ENCODE assay signal across 1 cellular context in the genomic region with DNA sequence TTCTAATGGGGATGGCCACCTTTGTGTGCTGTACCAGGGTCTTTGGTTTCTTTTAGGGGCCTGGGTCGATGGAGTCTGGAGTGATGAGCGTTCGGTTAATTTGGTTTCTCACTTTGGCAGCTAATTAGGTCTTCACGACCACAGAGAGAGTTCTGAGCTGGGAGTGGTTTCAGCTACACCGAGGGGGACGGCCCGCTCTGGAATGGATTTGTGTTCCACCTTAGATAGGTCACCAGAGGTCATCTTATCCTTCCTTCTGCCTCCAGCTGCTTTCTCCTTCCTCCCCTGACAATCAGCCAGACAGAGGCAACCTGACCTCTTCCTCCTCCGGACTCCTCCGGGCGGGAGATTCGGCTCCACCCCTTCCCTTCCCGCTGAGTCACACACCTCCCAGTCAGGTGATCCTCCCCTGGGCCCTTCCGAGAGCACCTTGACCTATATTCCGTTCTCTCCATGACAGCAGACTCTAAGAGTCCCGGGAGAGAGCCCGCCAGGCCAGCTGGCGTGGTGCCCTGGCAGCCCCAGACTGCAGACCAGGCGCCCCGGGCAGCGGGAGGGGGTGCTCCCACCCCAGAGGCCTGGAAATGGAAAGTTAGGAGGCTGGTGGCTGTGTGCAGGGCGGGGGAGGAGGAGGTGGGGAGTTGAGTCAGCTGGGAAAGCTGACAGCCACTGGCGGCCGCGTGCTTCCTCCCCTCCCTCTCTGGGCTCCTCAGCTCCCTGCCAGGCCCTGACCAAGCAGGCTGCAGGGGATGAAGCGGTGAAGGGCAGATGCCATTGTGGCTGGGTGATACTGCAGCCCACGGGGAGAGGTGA.
A peak's percentile ranks its signal among the peaks of the same experiment; 100 is the strongest.
TF ChIP-seq lines count a peak whose summit lies in the region.

No MANE protein-coding gene starts in this region.

TF ChIP-seq in HepG2, 621 proteins besides CTCF, POLR2A, EP300 and RAD21 (continued from another document and continues in another):
- TF ChIP-seq, protein P1, sequence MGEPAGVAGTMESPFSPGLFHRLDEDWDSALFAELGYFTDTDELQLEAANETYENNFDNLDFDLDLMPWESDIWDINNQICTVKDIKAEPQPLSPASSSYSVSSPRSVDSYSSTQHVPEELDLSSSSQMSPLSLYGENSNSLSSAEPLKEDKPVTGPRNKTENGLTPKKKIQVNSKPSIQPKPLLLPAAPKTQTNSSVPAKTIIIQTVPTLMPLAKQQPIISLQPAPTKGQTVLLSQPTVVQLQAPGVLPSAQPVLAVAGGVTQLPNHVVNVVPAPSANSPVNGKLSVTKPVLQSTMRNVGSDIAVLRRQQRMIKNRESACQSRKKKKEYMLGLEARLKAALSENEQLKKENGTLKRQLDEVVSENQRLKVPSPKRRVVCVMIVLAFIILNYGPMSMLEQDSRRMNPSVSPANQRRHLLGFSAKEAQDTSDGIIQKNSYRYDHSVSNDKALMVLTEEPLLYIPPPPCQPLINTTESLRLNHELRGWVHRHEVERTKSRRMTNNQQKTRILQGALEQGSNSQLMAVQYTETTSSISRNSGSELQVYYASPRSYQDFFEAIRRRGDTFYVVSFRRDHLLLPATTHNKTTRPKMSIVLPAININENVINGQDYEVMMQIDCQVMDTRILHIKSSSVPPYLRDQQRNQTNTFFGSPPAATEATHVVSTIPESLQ (CRISPR knock-in tag; conservative IDR thresholded peaks at IDR 0.05), result no peak
- no peak for TF ChIP-seq FOXK2 (IDR thresholded peaks at IDR 0.05)
- TF ChIP-seq GTF3A (CRISPR knock-in tag; conservative IDR thresholded peaks at IDR 0.05), result 0 out of 2 replicates have a peak, but pooled peaks have one; percentile 44
- TF ChIP-seq TCF7L2 (IDR thresholded peaks at IDR 0.05; ENCODE audit: low read depth, low read length), result no peak
- no peak for TF ChIP-seq TRIM24 (CRISPR knock-in tag; IDR thresholded peaks at IDR 0.05)
- no peak for TF ChIP-seq CREB1 (IDR thresholded peaks at IDR 0.05)
- no peak for TF ChIP-seq CREB1 (CRISPR knock-in tag; IDR thresholded peaks at IDR 0.05)
- peak; percentile 65; the same call in 1 of the 2 replicates for TF ChIP-seq ARNTL (CRISPR knock-in tag; IDR thresholded peaks at IDR 0.05)
- no peak for TF ChIP-seq ZFP36 (IDR thresholded peaks at IDR 0.05; ENCODE audit: borderline replicate concordance, low read depth, low read length, partially characterized antibody)
- TF ChIP-seq, protein P2, sequence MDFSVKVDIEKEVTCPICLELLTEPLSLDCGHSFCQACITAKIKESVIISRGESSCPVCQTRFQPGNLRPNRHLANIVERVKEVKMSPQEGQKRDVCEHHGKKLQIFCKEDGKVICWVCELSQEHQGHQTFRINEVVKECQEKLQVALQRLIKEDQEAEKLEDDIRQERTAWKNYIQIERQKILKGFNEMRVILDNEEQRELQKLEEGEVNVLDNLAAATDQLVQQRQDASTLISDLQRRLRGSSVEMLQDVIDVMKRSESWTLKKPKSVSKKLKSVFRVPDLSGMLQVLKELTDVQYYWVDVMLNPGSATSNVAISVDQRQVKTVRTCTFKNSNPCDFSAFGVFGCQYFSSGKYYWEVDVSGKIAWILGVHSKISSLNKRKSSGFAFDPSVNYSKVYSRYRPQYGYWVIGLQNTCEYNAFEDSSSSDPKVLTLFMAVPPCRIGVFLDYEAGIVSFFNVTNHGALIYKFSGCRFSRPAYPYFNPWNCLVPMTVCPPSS (IDR thresholded peaks at IDR 0.05), result no peak
- TF ChIP-seq FOSL1 (CRISPR knock-in tag; IDR thresholded peaks at IDR 0.05; ENCODE audit: borderline replicate concordance), result peak; percentile 75
- no peak for TF ChIP-seq ATF1 (CRISPR knock-in tag; IDR thresholded peaks at IDR 0.05)
- TF ChIP-seq MED13 (CRISPR knock-in tag; IDR thresholded peaks at IDR 0.05), result no peak
- TF ChIP-seq, protein P3, sequence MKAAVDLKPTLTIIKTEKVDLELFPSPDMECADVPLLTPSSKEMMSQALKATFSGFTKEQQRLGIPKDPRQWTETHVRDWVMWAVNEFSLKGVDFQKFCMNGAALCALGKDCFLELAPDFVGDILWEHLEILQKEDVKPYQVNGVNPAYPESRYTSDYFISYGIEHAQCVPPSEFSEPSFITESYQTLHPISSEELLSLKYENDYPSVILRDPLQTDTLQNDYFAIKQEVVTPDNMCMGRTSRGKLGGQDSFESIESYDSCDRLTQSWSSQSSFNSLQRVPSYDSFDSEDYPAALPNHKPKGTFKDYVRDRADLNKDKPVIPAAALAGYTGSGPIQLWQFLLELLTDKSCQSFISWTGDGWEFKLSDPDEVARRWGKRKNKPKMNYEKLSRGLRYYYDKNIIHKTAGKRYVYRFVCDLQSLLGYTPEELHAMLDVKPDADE (CRISPR knock-in tag; IDR thresholded peaks at IDR 0.05), result no peak
- no peak for TF ChIP-seq ZC3H4 (CRISPR knock-in tag; IDR thresholded peaks at IDR 0.05; ENCODE audit: borderline replicate concordance)
- TF ChIP-seq, protein P4, sequence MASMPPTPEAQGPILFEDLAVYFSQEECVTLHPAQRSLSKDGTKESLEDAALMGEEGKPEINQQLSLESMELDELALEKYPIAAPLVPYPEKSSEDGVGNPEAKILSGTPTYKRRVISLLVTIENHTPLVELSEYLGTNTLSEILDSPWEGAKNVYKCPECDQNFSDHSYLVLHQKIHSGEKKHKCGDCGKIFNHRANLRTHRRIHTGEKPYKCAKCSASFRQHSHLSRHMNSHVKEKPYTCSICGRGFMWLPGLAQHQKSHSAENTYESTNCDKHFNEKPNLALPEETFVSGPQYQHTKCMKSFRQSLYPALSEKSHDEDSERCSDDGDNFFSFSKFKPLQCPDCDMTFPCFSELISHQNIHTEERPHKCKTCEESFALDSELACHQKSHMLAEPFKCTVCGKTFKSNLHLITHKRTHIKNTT (CRISPR knock-in tag; IDR thresholded peaks at IDR 0.05), result no peak
- TF ChIP-seq RBM39 (IDR thresholded peaks at IDR 0.05; ENCODE audit: low read depth, low read length, poor library complexity, severe bottlenecking), result peak; percentile 95
- TF ChIP-seq, protein P5, sequence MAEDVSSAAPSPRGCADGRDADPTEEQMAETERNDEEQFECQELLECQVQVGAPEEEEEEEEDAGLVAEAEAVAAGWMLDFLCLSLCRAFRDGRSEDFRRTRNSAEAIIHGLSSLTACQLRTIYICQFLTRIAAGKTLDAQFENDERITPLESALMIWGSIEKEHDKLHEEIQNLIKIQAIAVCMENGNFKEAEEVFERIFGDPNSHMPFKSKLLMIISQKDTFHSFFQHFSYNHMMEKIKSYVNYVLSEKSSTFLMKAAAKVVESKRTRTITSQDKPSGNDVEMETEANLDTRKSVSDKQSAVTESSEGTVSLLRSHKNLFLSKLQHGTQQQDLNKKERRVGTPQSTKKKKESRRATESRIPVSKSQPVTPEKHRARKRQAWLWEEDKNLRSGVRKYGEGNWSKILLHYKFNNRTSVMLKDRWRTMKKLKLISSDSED (CRISPR knock-in tag; IDR thresholded peaks at IDR 0.05), result no peak
- TF ChIP-seq HNRNPUL1 (IDR thresholded peaks at IDR 0.05; ENCODE audit: low read depth, low read length), result no peak
- TF ChIP-seq SMAD1 (CRISPR knock-in tag; IDR thresholded peaks at IDR 0.05; ENCODE audit: borderline replicate concordance, low read depth), result no peak
- TF ChIP-seq, protein P6, sequence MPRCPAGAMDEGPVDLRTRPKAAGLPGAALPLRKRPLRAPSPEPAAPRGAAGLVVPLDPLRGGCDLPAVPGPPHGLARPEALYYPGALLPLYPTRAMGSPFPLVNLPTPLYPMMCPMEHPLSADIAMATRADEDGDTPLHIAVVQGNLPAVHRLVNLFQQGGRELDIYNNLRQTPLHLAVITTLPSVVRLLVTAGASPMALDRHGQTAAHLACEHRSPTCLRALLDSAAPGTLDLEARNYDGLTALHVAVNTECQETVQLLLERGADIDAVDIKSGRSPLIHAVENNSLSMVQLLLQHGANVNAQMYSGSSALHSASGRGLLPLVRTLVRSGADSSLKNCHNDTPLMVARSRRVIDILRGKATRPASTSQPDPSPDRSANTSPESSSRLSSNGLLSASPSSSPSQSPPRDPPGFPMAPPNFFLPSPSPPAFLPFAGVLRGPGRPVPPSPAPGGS (CRISPR knock-in tag; IDR thresholded peaks at IDR 0.05), result no peak
- no peak for TF ChIP-seq ZBTB7A (CRISPR knock-in tag; IDR thresholded peaks at IDR 0.05)
- no peak for TF ChIP-seq ZKSCAN8 (CRISPR knock-in tag; IDR thresholded peaks at IDR 0.05; ENCODE audit: borderline replicate concordance)
- no peak for TF ChIP-seq GATA4 (IDR thresholded peaks at IDR 0.05; ENCODE audit: borderline replicate concordance, low read depth)
- TF ChIP-seq, protein P7, sequence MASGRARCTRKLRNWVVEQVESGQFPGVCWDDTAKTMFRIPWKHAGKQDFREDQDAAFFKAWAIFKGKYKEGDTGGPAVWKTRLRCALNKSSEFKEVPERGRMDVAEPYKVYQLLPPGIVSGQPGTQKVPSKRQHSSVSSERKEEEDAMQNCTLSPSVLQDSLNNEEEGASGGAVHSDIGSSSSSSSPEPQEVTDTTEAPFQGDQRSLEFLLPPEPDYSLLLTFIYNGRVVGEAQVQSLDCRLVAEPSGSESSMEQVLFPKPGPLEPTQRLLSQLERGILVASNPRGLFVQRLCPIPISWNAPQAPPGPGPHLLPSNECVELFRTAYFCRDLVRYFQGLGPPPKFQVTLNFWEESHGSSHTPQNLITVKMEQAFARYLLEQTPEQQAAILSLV (CRISPR knock-in tag; IDR thresholded peaks at IDR 0.05; ENCODE audit: borderline replicate concordance), result no peak
- no peak for TF ChIP-seq GZF1 (CRISPR knock-in tag; IDR thresholded peaks at IDR 0.05)
- no peak for TF ChIP-seq ZNF431 (CRISPR knock-in tag; IDR thresholded peaks at IDR 0.05; ENCODE audit: borderline replicate concordance, low read depth)
- TF ChIP-seq ZNF354B (CRISPR knock-in tag; IDR thresholded peaks at IDR 0.05), result no peak
- TF ChIP-seq, protein P8, sequence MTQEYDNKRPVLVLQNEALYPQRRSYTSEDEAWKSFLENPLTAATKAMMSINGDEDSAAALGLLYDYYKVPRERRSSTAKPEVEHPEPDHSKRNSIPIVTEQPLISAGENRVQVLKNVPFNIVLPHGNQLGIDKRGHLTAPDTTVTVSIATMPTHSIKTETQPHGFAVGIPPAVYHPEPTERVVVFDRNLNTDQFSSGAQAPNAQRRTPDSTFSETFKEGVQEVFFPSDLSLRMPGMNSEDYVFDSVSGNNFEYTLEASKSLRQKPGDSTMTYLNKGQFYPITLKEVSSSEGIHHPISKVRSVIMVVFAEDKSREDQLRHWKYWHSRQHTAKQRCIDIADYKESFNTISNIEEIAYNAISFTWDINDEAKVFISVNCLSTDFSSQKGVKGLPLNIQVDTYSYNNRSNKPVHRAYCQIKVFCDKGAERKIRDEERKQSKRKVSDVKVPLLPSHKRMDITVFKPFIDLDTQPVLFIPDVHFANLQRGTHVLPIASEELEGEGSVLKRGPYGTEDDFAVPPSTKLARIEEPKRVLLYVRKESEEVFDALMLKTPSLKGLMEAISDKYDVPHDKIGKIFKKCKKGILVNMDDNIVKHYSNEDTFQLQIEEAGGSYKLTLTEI (CRISPR knock-in tag; conservative IDR thresholded peaks at IDR 0.05), result no peak
- TF ChIP-seq, protein P9, sequence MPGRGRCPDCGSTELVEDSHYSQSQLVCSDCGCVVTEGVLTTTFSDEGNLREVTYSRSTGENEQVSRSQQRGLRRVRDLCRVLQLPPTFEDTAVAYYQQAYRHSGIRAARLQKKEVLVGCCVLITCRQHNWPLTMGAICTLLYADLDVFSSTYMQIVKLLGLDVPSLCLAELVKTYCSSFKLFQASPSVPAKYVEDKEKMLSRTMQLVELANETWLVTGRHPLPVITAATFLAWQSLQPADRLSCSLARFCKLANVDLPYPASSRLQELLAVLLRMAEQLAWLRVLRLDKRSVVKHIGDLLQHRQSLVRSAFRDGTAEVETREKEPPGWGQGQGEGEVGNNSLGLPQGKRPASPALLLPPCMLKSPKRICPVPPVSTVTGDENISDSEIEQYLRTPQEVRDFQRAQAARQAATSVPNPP (CRISPR knock-in tag; IDR thresholded peaks at IDR 0.05), result no peak
- peak; percentile 69 for TF ChIP-seq HNRNPLL (IDR thresholded peaks at IDR 0.05; ENCODE audit: low read depth, low read length, poor library complexity, severe bottlenecking)
- TF ChIP-seq, protein P10, sequence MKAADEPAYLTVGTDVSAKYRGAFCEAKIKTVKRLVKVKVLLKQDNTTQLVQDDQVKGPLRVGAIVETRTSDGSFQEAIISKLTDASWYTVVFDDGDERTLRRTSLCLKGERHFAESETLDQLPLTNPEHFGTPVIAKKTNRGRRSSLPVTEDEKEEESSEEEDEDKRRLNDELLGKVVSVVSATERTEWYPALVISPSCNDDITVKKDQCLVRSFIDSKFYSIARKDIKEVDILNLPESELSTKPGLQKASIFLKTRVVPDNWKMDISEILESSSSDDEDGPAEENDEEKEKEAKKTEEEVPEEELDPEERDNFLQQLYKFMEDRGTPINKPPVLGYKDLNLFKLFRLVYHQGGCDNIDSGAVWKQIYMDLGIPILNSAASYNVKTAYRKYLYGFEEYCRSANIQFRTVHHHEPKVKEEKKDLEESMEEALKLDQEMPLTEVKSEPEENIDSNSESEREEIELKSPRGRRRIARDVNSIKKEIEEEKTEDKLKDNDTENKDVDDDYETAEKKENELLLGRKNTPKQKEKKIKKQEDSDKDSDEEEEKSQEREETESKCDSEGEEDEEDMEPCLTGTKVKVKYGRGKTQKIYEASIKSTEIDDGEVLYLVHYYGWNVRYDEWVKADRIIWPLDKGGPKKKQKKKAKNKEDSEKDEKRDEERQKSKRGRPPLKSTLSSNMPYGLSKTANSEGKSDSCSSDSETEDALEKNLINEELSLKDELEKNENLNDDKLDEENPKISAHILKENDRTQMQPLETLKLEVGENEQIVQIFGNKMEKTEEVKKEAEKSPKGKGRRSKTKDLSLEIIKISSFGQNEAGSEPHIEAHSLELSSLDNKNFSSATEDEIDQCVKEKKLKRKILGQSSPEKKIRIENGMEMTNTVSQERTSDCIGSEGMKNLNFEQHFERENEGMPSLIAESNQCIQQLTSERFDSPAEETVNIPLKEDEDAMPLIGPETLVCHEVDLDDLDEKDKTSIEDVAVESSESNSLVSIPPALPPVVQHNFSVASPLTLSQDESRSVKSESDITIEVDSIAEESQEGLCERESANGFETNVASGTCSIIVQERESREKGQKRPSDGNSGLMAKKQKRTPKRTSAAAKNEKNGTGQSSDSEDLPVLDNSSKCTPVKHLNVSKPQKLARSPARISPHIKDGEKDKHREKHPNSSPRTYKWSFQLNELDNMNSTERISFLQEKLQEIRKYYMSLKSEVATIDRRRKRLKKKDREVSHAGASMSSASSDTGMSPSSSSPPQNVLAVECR (CRISPR knock-in tag; IDR thresholded peaks at IDR 0.05; ENCODE audit: borderline replicate concordance), result peak; percentile 95
- TF ChIP-seq ZNF781 (CRISPR knock-in tag; IDR thresholded peaks at IDR 0.05; ENCODE audit: borderline replicate concordance, not compliant biosample characterization), result no peak
- TF ChIP-seq ZNF572 (CRISPR knock-in tag; IDR thresholded peaks at IDR 0.05), result no peak
- peak; percentile 55; the same call in 1 of the 2 replicates for TF ChIP-seq JUNB (CRISPR knock-in tag; IDR thresholded peaks at IDR 0.05; ENCODE audit: borderline replicate concordance)
- no peak for TF ChIP-seq HDAC6 (IDR thresholded peaks at IDR 0.05; ENCODE audit: low read depth, low read length)
- TF ChIP-seq HNF4G (IDR thresholded peaks at IDR 0.05; ENCODE audit: borderline replicate concordance, low read depth, low read length), result no peak
- no peak for TF ChIP-seq HNF4G (CRISPR knock-in tag; IDR thresholded peaks at IDR 0.05; ENCODE audit: borderline replicate concordance, low read depth)
- TF ChIP-seq ZMAT3 (CRISPR knock-in tag; conservative IDR thresholded peaks at IDR 0.05), result no peak
- no peak; the same call in 1 of the 2 replicates for TF ChIP-seq RFXAP (CRISPR knock-in tag; IDR thresholded peaks at IDR 0.05; ENCODE audit: borderline replicate concordance)
- TF ChIP-seq ZSCAN12 (CRISPR knock-in tag; IDR thresholded peaks at IDR 0.05), result no peak
- TF ChIP-seq, protein P11, sequence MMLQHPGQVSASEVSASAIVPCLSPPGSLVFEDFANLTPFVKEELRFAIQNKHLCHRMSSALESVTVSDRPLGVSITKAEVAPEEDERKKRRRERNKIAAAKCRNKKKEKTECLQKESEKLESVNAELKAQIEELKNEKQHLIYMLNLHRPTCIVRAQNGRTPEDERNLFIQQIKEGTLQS (CRISPR knock-in tag; IDR thresholded peaks at IDR 0.05), result peak; percentile 51; the same call in 1 of the 2 replicates
- TF ChIP-seq, protein P12, sequence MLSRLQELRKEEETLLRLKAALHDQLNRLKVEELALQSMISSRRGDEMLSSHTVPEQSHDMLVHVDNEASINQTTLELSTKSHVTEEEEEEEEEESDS (CRISPR knock-in tag; IDR thresholded peaks at IDR 0.05; ENCODE audit: borderline replicate concordance), result no peak
